In the genomic region with DNA sequence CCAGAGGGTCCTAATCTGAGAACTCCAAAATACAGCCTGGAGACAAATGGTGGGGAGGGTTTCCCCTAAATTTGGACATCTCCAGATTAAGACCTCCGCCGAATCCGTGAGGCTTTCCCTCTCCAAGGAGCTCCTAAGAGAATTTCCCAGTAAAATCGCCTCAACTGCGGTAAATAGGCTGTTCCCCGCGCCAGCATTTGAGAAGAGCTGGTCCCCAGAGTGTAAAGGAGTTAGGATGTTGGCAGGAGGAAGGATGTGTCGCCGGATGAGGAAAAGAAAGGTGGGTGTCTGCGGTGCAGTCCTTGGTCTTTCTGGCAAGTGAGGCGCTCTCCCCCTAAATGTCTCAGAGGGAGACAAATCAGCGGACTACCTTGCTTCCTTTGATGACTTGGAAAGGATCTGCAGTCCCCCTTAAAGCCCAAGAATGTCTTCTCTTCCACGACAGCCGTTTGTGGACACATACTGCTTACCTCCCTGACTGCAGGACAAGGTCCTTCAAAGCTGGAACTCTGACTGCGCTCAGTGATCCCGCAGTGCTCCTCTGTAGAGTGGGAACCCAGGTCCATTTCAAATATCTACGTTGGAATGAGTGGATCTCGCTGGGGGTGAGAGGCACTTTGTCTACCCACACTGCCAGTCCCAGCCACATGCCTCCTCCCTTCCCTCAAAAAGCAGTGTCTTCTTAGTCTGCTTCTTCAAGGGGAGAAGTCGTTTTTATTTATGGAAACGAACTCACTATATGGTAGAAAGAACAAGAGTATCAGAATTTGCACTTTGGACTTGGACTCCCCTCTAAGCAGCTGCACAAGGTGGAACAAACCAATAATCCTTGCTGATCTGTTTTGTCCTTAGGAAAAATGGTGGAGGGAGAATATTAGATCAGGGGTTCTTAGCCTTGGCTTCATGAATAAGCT, we compare ENCODE assay signal across 8 cellular contexts. TPM values are rescaled to one million over a fixed set of nuclear protein-coding genes. Genes with fewer than 3 reads are reported as not detected.
DNase-seq lines count a peak whose midpoint lies in the region; ATAC-seq and TF ChIP-seq lines count a peak whose summit lies in the region.

No MANE protein-coding gene starts in this region.

- H3K4me1 ChIP-seq in suprapubic skin = peaks cover 44% of the 10 kb centered on the region

- no peaks in the 10 kb centered on the region for H3K36me3 ChIP-seq in suprapubic skin

- TF ChIP-seq POLR2A in suprapubic skin (IDR thresholded peaks at IDR 0.05) = no peak

- WGBS in suprapubic skin = 31% methylated on average over 17 of the region's 20 CpGs

- H3K36me3 Mint-ChIP-seq in T-helper 1 cell treated with Interleukin-12 subunit alpha and Interleukin-12 subunit beta and Interleukin-4 antibody, amounts not matched to agents 30 μg/mL and 1 μg/mL, for 36 hours (ENCODE audit: low read depth) = peaks cover 3% of the 10 kb centered on the region
- no peaks in the 10 kb centered on the region for H3K36me3 Mint-ChIP-seq in activated naive CD8-positive, alpha-beta T cell treated with anti-CD3 and anti-CD28 coated beads, Interleukin-2, amount 10 ng/mL, durations not matched to agents 7 days and 5 days

- H3K9me3 ChIP-seq in suprapubic skin = no peaks in the 10 kb centered on the region

- H3K27ac ChIP-seq in suprapubic skin = peak overlapping the region; percentile 86

- TF ChIP-seq EP300 in suprapubic skin (IDR thresholded peaks at IDR 0.05) = no peak

- no peaks in the 10 kb centered on the region for H3K9me3 Mint-ChIP-seq in T-helper 1 cell treated with Interleukin-12 subunit alpha and Interleukin-12 subunit beta and Interleukin-4 antibody, amounts not matched to agents 30 μg/mL and 1 μg/mL, for 36 hours
- no peaks in the 10 kb centered on the region for H3K9me3 Mint-ChIP-seq in activated naive CD8-positive, alpha-beta T cell treated with anti-CD3 and anti-CD28 coated beads, Interleukin-2, amount 10 ng/mL, durations not matched to agents 7 days and 5 days

- TF ChIP-seq CTCF in suprapubic skin (IDR thresholded peaks at IDR 0.05) = no peak

- H3K27ac Mint-ChIP-seq in T-helper 1 cell treated with Interleukin-12 subunit alpha and Interleukin-12 subunit beta and Interleukin-4 antibody, amounts not matched to agents 30 μg/mL and 1 μg/mL, for 36 hours = no peak overlapping the region
- no peak overlapping the region for H3K27ac Mint-ChIP-seq in activated naive CD8-positive, alpha-beta T cell treated with anti-CD3 and anti-CD28 coated beads, Interleukin-2, amount 10 ng/mL, durations not matched to agents 7 days and 5 days

- H3K27me3 ChIP-seq in suprapubic skin = no peaks in the 10 kb centered on the region

- ATAC-seq in activated naive CD8-positive, alpha-beta T cell treated with anti-CD3 and anti-CD28 coated beads, Interleukin-2, amount 10 ng/mL, durations not matched to agents 7 days and 5 days (ENCODE audit: low read depth) = no peak
- ATAC-seq in GM21717 (IDR thresholded peaks at IDR 0.05; ENCODE audit: unreplicated experiment) = no peak

- peaks cover 13% of the 10 kb centered on the region for H3K4me1 Mint-ChIP-seq in T-helper 1 cell treated with Interleukin-12 subunit alpha and Interleukin-12 subunit beta and Interleukin-4 antibody, amounts not matched to agents 30 μg/mL and 1 μg/mL, for 36 hours (ENCODE audit: low read depth)
- H3K4me1 Mint-ChIP-seq in activated naive CD8-positive, alpha-beta T cell treated with anti-CD3 and anti-CD28 coated beads, Interleukin-2, amount 10 ng/mL, durations not matched to agents 7 days and 5 days = peaks cover 11% of the 10 kb centered on the region

- DNase-seq in T-helper 1 cell = no peak
- no peak for DNase-seq in activated naive CD8-positive, alpha-beta T cell treated with anti-CD3 and anti-CD28 coated beads, Interleukin-2, amount 10 ng/mL, durations not matched to agents 7 days and 5 days
- peak; percentile 64 for DNase-seq in left kidney (ENCODE audit: low read depth, low spot score)
- DNase-seq in suprapubic skin (ENCODE audit: low spot score in 2 of 2) = no peak
- DNase-seq in NCI-H1105 (lab: John Stamatoyannopoulos, UW) = no peak
- no peak for DNase-seq in NOMO-1 (lab: John Stamatoyannopoulos, UW; ENCODE audit: unreplicated experiment in 2 of 2)

- H3K27me3 Mint-ChIP-seq in T-helper 1 cell treated with Interleukin-12 subunit alpha and Interleukin-12 subunit beta and Interleukin-4 antibody, amounts not matched to agents 30 μg/mL and 1 μg/mL, for 36 hours (ENCODE audit: low read depth) = peaks cover 48% of the 10 kb centered on the region
- peaks cover 57% of the 10 kb centered on the region for H3K27me3 Mint-ChIP-seq in activated naive CD8-positive, alpha-beta T cell treated with anti-CD3 and anti-CD28 coated beads, Interleukin-2, amount 10 ng/mL, durations not matched to agents 7 days and 5 days

- H3K4me3 ChIP-seq in suprapubic skin = peak overlapping the region; percentile 89

- POLR2A ChIA-PET in activated naive CD8-positive, alpha-beta T cell treated with anti-CD3 and anti-CD28 coated beads, Interleukin-2, amount 10 ng/mL, durations not matched to agents 7 days and 5 days (lab: Charles Lee) = no interaction called here

- peak overlapping the region; percentile 75 for H3K4me3 Mint-ChIP-seq in T-helper 1 cell treated with Interleukin-12 subunit alpha and Interleukin-12 subunit beta and Interleukin-4 antibody, amounts not matched to agents 30 μg/mL and 1 μg/mL, for 36 hours
- peak overlapping the region; percentile 67 for H3K4me3 Mint-ChIP-seq in activated naive CD8-positive, alpha-beta T cell treated with anti-CD3 and anti-CD28 coated beads, Interleukin-2, amount 10 ng/mL, durations not matched to agents 7 days and 5 days

RNA-seq across cellular contexts. Expression of a gene that starts 1.0 kb away (rescaled TPM):
- 1 to 10 TPM; 4.8 to 5.0 TPM for total RNA-seq in activated naive CD8-positive, alpha-beta T cell treated with anti-CD3 and anti-CD28 coated beads, Interleukin-2, amount 10 ng/mL, durations not matched to agents 7 days and 5 days
- 100 to 1,000 TPM; 117 to 196 (median 147) TPM for total RNA-seq in suprapubic skin

Comparison
In these comparisons a context has a peak if more than half of its experiments do, and no peak if none do; other contexts are left out.
1. RNA of a gene that starts 1.0 kb away (total RNA-seq): 117 to 196 TPM in suprapubic skin; 4.8 to 5.0 TPM in activated naive CD8-positive, alpha-beta T cell treated with anti-CD3 and anti-CD28 coated beads, Interleukin-2, amount 10 ng/mL, durations not matched to agents 7 days and 5 days; every median in the first group is over 10 times any median in the second.